ENCODE assay signal across 13 cellular contexts in the genomic region with DNA sequence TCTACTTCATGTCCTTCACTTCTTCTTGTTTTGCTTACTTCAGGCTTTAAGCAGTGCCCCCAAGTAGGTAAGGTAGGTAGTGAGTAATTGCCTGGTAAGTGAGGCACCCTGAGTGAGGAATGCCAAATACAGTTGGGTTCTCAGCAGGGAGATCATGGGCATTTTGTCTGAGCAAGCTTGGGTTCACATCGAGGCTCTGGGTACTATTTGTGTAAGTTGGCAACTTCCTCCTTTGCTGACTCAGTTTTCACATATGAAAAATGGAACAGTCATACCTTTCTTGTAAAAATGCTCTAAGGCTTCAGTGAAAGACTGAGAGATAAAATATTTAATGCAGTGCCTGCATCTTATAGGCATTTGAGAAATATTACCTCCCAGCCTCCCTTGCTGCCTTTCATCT.
DNase-seq lines count a peak whose midpoint lies in the region; ATAC-seq and TF ChIP-seq lines count a peak whose summit lies in the region.
"Had no signal": no experiment of that assay in that cellular context is flagged by ENCODE, and none has a peak within 500 bp of the region (broad histone marks: within the 10 kb centered on the region; RNA-seq: fewer than 3 reads in every experiment).

No MANE protein-coding gene starts in this region.

- H4K20me1 ChIP-seq in BLaER1 treated with 17β-estradiol and CSF1 and Interleukin-3, amounts not matched to agents 10 nM and 100 nM: peaks cover 0 to 7% (median 0%) of the 10 kb centered on the region in 11 experiments; a peak in 1 of 22 replicates

- DNase-seq in A172 (ENCODE audit: low spot score) (peak; percentile 45), kidney tubule cell (ENCODE audit: low spot score) (peak; percentile 47), NCI-H446 treated with DMSO at 0.1 percent for 48 hours (lab: John Stamatoyannopoulos, UW) (no peak), NCI-H1694 (lab: John Stamatoyannopoulos, UW) (no peak)
- DNase-seq: effector memory CD4-positive, alpha-beta T cell; lower lobe of right lung; NK-92 treated with Interleukin-12 subunit alpha and Interleukin-12 subunit beta, amount 100 ng/mL, for 24 hours; T-helper 17 cell had no signal

- H3K9me3 ChIP-seq in BLaER1 treated with 17β-estradiol and CSF1 and Interleukin-3, amounts not matched to agents 10 nM and 100 nM (replicated peaks in 1 of 11): no peaks in the 10 kb centered on the region
- H3K9me3 ChIP-seq: lower lobe of right lung had no signal

- no peak overlapping the region for H3K4me3 ChIP-seq in BLaER1 treated with 17β-estradiol and CSF1 and Interleukin-3, amounts not matched to agents 10 nM and 100 nM
- H3K4me3 ChIP-seq: GM23338, lower lobe of right lung had no signal

- H3K4me1 ChIP-seq in BLaER1 treated with 17β-estradiol and CSF1 and Interleukin-3, amounts not matched to agents 10 nM and 100 nM: peaks cover 20 to 99% (median 80%) of the 10 kb centered on the region in 10 experiments

- peaks cover 0 to 14% (median 0%) of the 10 kb centered on the region in 11 experiments; a peak in 2 of 22 replicates for H3K27me3 ChIP-seq in BLaER1 treated with 17β-estradiol and CSF1 and Interleukin-3, amounts not matched to agents 10 nM and 100 nM

- ATAC-seq in SK-N-SH treated with all-trans-retinoic acid at 6 μM for 48 hours (no peak), GM19467 (IDR thresholded peaks at IDR 0.05; ENCODE audit: unreplicated experiment) (no peak)
- ATAC-seq: Right ventricle myocardium inferior had no signal

- no peak overlapping the region for H3K9ac ChIP-seq in BLaER1 treated with 17β-estradiol and CSF1 and Interleukin-3, amounts not matched to agents 10 nM and 100 nM

- H3K36me3 ChIP-seq in BLaER1 treated with 17β-estradiol and CSF1 and Interleukin-3, amounts not matched to agents 10 nM and 100 nM: peaks cover 0 to 9% (median 0%) of the 10 kb centered on the region in 11 experiments; a peak in 5 of 22 replicates
- H3K36me3 ChIP-seq: lower lobe of right lung had no signal

- H3K27ac ChIP-seq in BLaER1 treated with 17β-estradiol and CSF1 and Interleukin-3, amounts not matched to agents 10 nM and 100 nM: no peak overlapping the region
- H3K27ac ChIP-seq: lower lobe of right lung had no signal

- H3K4me2 ChIP-seq in BLaER1 treated with 17β-estradiol and CSF1 and Interleukin-3, amounts not matched to agents 10 nM and 100 nM: peak overlapping the region in 8 of 11 experiments; percentile 59 to 96 (median 84); a peak in 17 of 22 replicates
- H3K4me2 ChIP-seq: GM23338 had no signal

TF ChIP-seq in SK-N-SH treated with all-trans-retinoic acid at 6 μM for 48 hours, 23 proteins besides CTCF, POLR2A, EP300 and RAD21:
- TF ChIP-seq ZNF70 (CRISPR knock-in tag; IDR thresholded peaks at IDR 0.05) (no peak), ZFP3 (CRISPR knock-in tag; IDR thresholded peaks at IDR 0.05) (peak; percentile 42; the same call in 1 of the 2 replicates), ISL1 (CRISPR knock-in tag; IDR thresholded peaks at IDR 0.05) (no peak), TOX (CRISPR knock-in tag; IDR thresholded peaks at IDR 0.05; ENCODE audit: borderline replicate concordance) (no peak), ZNF8 (CRISPR knock-in tag; IDR thresholded peaks at IDR 0.05) (no peak), SNAI2 (CRISPR knock-in tag; IDR thresholded peaks at IDR 0.05) (0 out of 2 replicates have a peak, but pooled peaks have one; percentile 2), ZFP30 (CRISPR knock-in tag; IDR thresholded peaks at IDR 0.05) (no peak), ARNTL (CRISPR knock-in tag; IDR thresholded peaks at IDR 0.05; ENCODE audit: borderline replicate concordance, low read depth) (no peak), ZNF565 (CRISPR knock-in tag; conservative IDR thresholded peaks at IDR 0.05; ENCODE audit: low read depth) (no peak), ZC3H10 (CRISPR knock-in tag; IDR thresholded peaks at IDR 0.05) (no peak), GLIS3 (CRISPR knock-in tag; IDR thresholded peaks at IDR 0.05) (no peak), ESRRG (CRISPR knock-in tag; IDR thresholded peaks at IDR 0.05) (no peak), CSDC2 (CRISPR knock-in tag; IDR thresholded peaks at IDR 0.05) (no peak)
- TF ChIP-seq, protein P1, sequence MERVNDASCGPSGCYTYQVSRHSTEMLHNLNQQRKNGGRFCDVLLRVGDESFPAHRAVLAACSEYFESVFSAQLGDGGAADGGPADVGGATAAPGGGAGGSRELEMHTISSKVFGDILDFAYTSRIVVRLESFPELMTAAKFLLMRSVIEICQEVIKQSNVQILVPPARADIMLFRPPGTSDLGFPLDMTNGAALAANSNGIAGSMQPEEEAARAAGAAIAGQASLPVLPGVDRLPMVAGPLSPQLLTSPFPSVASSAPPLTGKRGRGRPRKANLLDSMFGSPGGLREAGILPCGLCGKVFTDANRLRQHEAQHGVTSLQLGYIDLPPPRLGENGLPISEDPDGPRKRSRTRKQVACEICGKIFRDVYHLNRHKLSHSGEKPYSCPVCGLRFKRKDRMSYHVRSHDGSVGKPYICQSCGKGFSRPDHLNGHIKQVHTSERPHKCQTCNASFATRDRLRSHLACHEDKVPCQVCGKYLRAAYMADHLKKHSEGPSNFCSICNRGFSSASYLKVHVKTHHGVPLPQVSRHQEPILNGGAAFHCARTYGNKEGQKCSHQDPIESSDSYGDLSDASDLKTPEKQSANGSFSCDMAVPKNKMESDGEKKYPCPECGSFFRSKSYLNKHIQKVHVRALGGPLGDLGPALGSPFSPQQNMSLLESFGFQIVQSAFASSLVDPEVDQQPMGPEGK (CRISPR knock-in tag; IDR thresholded peaks at IDR 0.05; ENCODE audit: borderline replicate concordance): no peak
- TF ChIP-seq, protein P2, sequence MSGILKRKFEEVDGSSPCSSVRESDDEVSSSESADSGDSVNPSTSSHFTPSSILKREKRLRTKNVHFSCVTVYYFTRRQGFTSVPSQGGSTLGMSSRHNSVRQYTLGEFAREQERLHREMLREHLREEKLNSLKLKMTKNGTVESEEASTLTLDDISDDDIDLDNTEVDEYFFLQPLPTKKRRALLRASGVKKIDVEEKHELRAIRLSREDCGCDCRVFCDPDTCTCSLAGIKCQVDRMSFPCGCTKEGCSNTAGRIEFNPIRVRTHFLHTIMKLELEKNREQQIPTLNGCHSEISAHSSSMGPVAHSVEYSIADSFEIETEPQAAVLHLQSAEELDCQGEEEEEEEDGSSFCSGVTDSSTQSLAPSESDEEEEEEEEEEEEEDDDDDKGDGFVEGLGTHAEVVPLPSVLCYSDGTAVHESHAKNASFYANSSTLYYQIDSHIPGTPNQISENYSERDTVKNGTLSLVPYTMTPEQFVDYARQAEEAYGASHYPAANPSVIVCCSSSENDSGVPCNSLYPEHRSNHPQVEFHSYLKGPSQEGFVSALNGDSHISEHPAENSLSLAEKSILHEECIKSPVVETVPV (CRISPR knock-in tag; IDR thresholded peaks at IDR 0.05): no peak
- TF ChIP-seq, protein P3, sequence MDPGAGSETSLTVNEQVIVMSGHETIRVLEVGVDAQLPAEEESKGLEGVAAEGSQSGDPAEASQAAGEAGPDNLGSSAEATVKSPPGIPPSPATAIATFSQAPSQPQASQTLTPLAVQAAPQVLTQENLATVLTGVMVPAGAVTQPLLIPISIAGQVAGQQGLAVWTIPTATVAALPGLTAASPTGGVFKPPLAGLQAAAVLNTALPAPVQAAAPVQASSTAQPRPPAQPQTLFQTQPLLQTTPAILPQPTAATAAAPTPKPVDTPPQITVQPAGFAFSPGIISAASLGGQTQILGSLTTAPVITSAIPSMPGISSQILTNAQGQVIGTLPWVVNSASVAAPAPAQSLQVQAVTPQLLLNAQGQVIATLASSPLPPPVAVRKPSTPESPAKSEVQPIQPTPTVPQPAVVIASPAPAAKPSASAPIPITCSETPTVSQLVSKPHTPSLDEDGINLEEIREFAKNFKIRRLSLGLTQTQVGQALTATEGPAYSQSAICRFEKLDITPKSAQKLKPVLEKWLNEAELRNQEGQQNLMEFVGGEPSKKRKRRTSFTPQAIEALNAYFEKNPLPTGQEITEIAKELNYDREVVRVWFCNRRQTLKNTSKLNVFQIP (CRISPR knock-in tag; IDR thresholded peaks at IDR 0.05; ENCODE audit: borderline replicate concordance, low read depth): no peak
- TF ChIP-seq, protein P4, sequence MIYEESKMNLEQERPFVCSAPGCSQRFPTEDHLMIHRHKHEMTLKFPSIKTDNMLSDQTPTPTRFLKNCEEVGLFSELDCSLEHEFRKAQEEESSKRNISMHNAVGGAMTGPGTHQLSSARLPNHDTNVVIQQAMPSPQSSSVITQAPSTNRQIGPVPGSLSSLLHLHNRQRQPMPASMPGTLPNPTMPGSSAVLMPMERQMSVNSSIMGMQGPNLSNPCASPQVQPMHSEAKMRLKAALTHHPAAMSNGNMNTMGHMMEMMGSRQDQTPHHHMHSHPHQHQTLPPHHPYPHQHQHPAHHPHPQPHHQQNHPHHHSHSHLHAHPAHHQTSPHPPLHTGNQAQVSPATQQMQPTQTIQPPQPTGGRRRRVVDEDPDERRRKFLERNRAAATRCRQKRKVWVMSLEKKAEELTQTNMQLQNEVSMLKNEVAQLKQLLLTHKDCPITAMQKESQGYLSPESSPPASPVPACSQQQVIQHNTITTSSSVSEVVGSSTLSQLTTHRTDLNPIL (CRISPR knock-in tag; IDR thresholded peaks at IDR 0.05; ENCODE audit: low read depth): no peak

Comparison
In these comparisons a context has a peak if more than half of its experiments do, and no peak if none do; other contexts are left out.
1. DNase-seq: peak in A172 (single experiment) and kidney tubule cell (single experiment); none in NCI-H446 treated with DMSO at 0.1 percent for 48 hours (single experiment) and NCI-H1694 (single experiment).